9 cellular contexts compared by ENCODE assay signal in the genomic region with DNA sequence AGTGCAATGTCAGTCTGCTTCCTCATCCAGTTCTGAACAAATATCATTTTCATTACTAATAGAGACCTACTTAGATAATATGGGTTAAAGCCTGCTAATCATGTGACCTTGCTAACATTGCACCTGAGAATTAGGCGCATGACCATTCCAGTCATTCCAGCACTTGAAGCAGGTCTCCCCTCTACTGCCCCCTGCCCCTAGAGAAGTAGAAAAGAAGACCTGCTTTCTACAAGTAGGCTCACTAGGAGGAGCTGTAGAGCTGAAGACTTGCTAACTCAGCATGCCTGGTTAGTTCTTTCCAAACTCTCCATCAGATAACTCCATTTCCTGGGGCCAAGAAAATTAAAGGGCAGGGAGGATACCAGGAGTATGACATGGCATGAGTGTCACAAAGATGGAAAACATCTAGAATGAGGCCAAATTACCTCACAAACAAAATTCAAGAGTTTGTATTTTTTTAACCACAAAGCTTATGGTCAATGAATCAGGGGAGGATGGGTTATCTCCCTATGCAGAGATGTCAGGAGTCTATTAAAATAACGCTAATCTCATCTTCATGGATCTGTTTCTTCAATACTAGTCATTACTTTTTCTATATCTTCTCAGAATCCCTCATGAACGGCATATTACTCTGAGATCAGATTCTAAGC. TPM values are rescaled to one million over a fixed set of nuclear protein-coding genes. Genes with fewer than 3 reads are reported as not detected.
A peak's percentile ranks its signal among the peaks of the same experiment; 100 is the strongest.
DNase-seq lines count a peak whose midpoint lies in the region; ATAC-seq, FAIRE-seq and TF ChIP-seq lines count a peak whose summit lies in the region.
"Not testable (repeated sequence)": the region's sequence is repeated elsewhere in the genome, so short reads cannot be mapped to it uniquely, and the experiment has no call there.
"Had no signal": no experiment of that assay in that cellular context is flagged by ENCODE, and none has a peak within 500 bp of the region (broad histone marks: within the 10 kb centered on the region; RNA-seq: fewer than 3 reads in every experiment).

No MANE protein-coding gene starts in this region.

- H3K4me1 ChIP-seq in HEK293 (ENCODE audit: control insufficient read depth, insufficient read depth, low read length); liver (ENCODE audit: control insufficient read depth in 4 of 4, insufficient read depth in 4 of 4, low read length in 3 of 4): not testable (repeated sequence)

- not testable (repeated sequence) for H3K27me3 ChIP-seq in liver (ENCODE audit: control insufficient read depth in 4 of 4, insufficient read depth in 4 of 4, low read length in 3 of 4)

- not testable (repeated sequence) for DNase-seq in D721Med (ENCODE audit: insufficient read length, low spot score)
- DNase-seq in NCI-H1694 (lab: John Stamatoyannopoulos, UW): peak; percentile 36
- DNase-seq in RPMI8226: peak; percentile 55
- DNase-seq in activated T-cell treated with anti-CD3 and anti-CD28 coated beads, Interleukin-2, amount 50 U/mL, for 72 hours: peak; percentile 31
- DNase-seq in stimulated activated CD4-positive, alpha-beta T cell treated with anti-CD3 and anti-CD28 coated beads, Interleukin-15, amount 100 ng/mL, for 24 hours: peak; percentile 18

- CTCF ChIA-PET in HEK293 (lab: Yijun Ruan, JAX): interaction anchor here (0.6 to 1.0 kb wide), 6 partner anchors 9 to 951 kb away, joined by 3 to 4 read pairs (median 3); a partner anchor contains a TSS

- not testable (repeated sequence) for H3K36me3 ChIP-seq in HEK293 (ENCODE audit: control insufficient read depth in 2 of 2, insufficient read depth in 1 of 2, low read length in 2 of 2); liver (ENCODE audit: control insufficient read depth in 4 of 4, insufficient read depth in 3 of 4, low read depth in 1 of 4, low read length in 3 of 4)

- H3K27ac ChIP-seq in HEK293 (ENCODE audit: extremely low read depth, low read depth, low read length); liver (ENCODE audit: low read depth in 1 of 2, low read length in 2 of 2): not testable (repeated sequence)

- not testable (repeated sequence) for H3K27me3 Mint-ChIP-seq in activated T-cell treated with anti-CD3 and anti-CD28 coated beads, Interleukin-2, amount 50 U/mL, for 72 hours (ENCODE audit: low read depth)

- not testable (repeated sequence) for H3K9me3 ChIP-seq in HEK293 (ENCODE audit: control insufficient read depth, insufficient read depth, low read depth, low read length); liver (ENCODE audit: control insufficient read depth in 4 of 4, low read length in 3 of 4)

- not testable (repeated sequence) for H3K4me3 Mint-ChIP-seq in activated T-cell treated with anti-CD3 and anti-CD28 coated beads, Interleukin-2, amount 50 U/mL, for 72 hours

- H3K9ac ChIP-seq in liver (ENCODE audit: low read depth in 1 of 2, low read length in 2 of 2): not testable (repeated sequence)

- not testable (repeated sequence) for H3K27ac Mint-ChIP-seq in activated T-cell treated with anti-CD3 and anti-CD28 coated beads, Interleukin-2, amount 50 U/mL, for 72 hours

- ATAC-seq in activated T-cell treated with anti-CD3 and anti-CD28 coated beads, Interleukin-2, amount 50 U/mL, for 72 hours (replicated peaks in 1 of 2): peak; percentile 45 to 75
- ATAC-seq in esophagus mucosa: peak; percentile 75

- peak; percentile 55 to 56 for TF ChIP-seq RAD21 in liver (IDR thresholded peaks at IDR 0.05)

- H3K4me1 Mint-ChIP-seq in activated T-cell treated with anti-CD3 and anti-CD28 coated beads, Interleukin-2, amount 50 U/mL, for 72 hours (ENCODE audit: low read depth): not testable (repeated sequence)

- 63% methylated on average over 3 of the region's 3 CpGs for WGBS in liver

- not testable (repeated sequence) for H3K9me3 Mint-ChIP-seq in activated T-cell treated with anti-CD3 and anti-CD28 coated beads, Interleukin-2, amount 50 U/mL, for 72 hours

- peak; percentile 76 for TF ChIP-seq CTCF in D721Med (IDR thresholded peaks at IDR 0.05; ENCODE audit: insufficient read depth, missing control alignments)
- peak; percentile 60 for TF ChIP-seq CTCF in HEK293 (tag by site-specific recombination; IDR thresholded peaks at IDR 0.05)
- TF ChIP-seq CTCF in liver (IDR thresholded peaks at IDR 0.05; ENCODE audit: low read depth, low read length, missing input control): peak; percentile 26

- POLR2A ChIA-PET in HEK293 (lab: Yijun Ruan, JAX): not testable (repeated sequence)

- FAIRE-seq in D721Med (lab: Jason Lieb, UNC): not testable (repeated sequence)

- H3K36me3 Mint-ChIP-seq in activated T-cell treated with anti-CD3 and anti-CD28 coated beads, Interleukin-2, amount 50 U/mL, for 72 hours (ENCODE audit: insufficient read depth in 2 of 2): not testable (repeated sequence)

- not testable (repeated sequence) for H3K4me3 ChIP-seq in HEK293 (ENCODE audit: low read depth, low read length); liver (ENCODE audit: low read depth in 1 of 3, low read length in 3 of 3)

TF ChIP-seq in HEK293, 187 proteins besides CTCF, POLR2A, EP300 and RAD21:
- peak; percentile 26 for TF ChIP-seq ZNF654 (tag by site-specific recombination; IDR thresholded peaks at IDR 0.05; ENCODE audit: low read depth)
TF ChIP-seq in HEK293: peak in this region for 1; not testable (repeated sequence) for 186.

RNA-seq across cellular contexts. Expression of a gene that starts 14.2 kb away (rescaled TPM):
- total RNA-seq in activated T-cell treated with anti-CD3 and anti-CD28 coated beads, Interleukin-2, amount 50 U/mL, for 72 hours: not detected
- total RNA-seq in esophagus mucosa: not detected
- total RNA-seq in liver: not detected
- polyA plus RNA-seq in liver: not detected
- total RNA-seq: ureter had no signal

RNA-seq across cellular contexts. Expression of a gene that starts 31.1 kb away (rescaled TPM):
- total RNA-seq in activated T-cell treated with anti-CD3 and anti-CD28 coated beads, Interleukin-2, amount 50 U/mL, for 72 hours: not detected
- total RNA-seq in esophagus mucosa: not detected
- not detected for total RNA-seq in liver
- not detected for polyA plus RNA-seq in liver
- total RNA-seq: ureter had no signal

Comparison
In these comparisons a context has a peak if more than half of its experiments do, and no peak if none do; other contexts are left out.
1. CTCF ChIP-seq: peak in every context shown above with its lines; median percentile 76 in D721Med; 60 in HEK293; 26 in liver.